Comparison of ENCODE assay signal across 21 cellular contexts in genomic region chr11:119254239-119254638, GRCh38. TPM values are rescaled to one million over a fixed set of nuclear protein-coding genes. Genes with fewer than 3 reads are reported as not detected.
DNase-seq lines count a peak whose midpoint lies in the region; ATAC-seq and TF ChIP-seq lines count a peak whose summit lies in the region.
"Had no signal": no experiment of that assay in that cellular context is flagged by ENCODE, and none has a peak within 500 bp of the region (broad histone marks: within the 10 kb centered on the region; RNA-seq: fewer than 3 reads in every experiment).

No MANE protein-coding gene starts in this region.

- DNase-seq in activated CD4-positive, alpha-beta T cell treated with anti-CD3 and anti-CD28 coated beads for 48 hours: peak; percentile 84
- DNase-seq in activated CD4-positive, alpha-beta T cell treated with anti-CD3 and anti-CD28 coated beads, Interleukin-2, amount 50 U/mL, for 1 hour: no peak
- peak; percentile 53 to 70 for DNase-seq in activated T-cell treated with anti-CD3 and anti-CD28 coated beads, Interleukin-2, amount 50 U/mL, for 48 hours
- DNase-seq in stimulated activated CD4-positive, alpha-beta T cell treated with anti-CD3 and anti-CD28 coated beads, Interleukin-1b, Interleukin-23, amount 100 ng/mL, for 48 hours: peak; percentile 79
- peak; percentile 21 for DNase-seq in stimulated activated CD8-positive, alpha-beta memory T cell treated with anti-CD3 and anti-CD28 coated beads, Interleukin-7, amount 100 ng/mL, for 24 hours (ENCODE audit: low read depth)
- DNase-seq in lower lobe of right lung (no peak), activated gamma-delta T cell (lab: John Stamatoyannopoulos, UW) (no peak)
- DNase-seq: amygdala, caudate nucleus, DMS53, erythroblast, Kasumi-1, mesenchymal stem cell, NCI-H1092 treated with DMSO at 0.1 percent for 48 hours, NCI-H2081 treated with DMSO at 0.1 percent for 48 hours, NCI-H510A, SW 1271, tibial artery had no signal

- peaks cover 7% of the 10 kb centered on the region for H3K36me3 ChIP-seq in lower lobe of right lung

- intact Hi-C loops in lower lobe of right lung (cut with DNase I): no loop called here

- H3K27me3 ChIP-seq in lower lobe of right lung (ENCODE audit: low read depth): no peaks in the 10 kb centered on the region
- H3K27me3 ChIP-seq: tibial artery had no signal

- no peaks in the 10 kb centered on the region for H3K4me1 ChIP-seq in lower lobe of right lung
- H3K4me1 ChIP-seq: A549 had no signal

- no peak overlapping the region for H3K4me3 ChIP-seq in lower lobe of right lung
- H3K4me3 ChIP-seq: A549, tibial artery had no signal

- no peak for TF ChIP-seq CTCF in lower lobe of right lung (IDR thresholded peaks at IDR 0.05)

- no peak for ATAC-seq in lower lobe of right lung
- ATAC-seq in HG03135 (IDR thresholded peaks at IDR 0.05; ENCODE audit: unreplicated experiment): no peak
- ATAC-seq: A549; natural killer cell treated with Interleukin-12 subunit alpha and Interleukin-12 subunit beta and Interleukin-15 and Interleukin-18, amount 100 ng/mL, for 72 hours had no signal

- no peak overlapping the region for H3K27ac ChIP-seq in lower lobe of right lung
- H3K27ac ChIP-seq: A549, tibial artery had no signal

- no peaks in the 10 kb centered on the region for H3K9me3 ChIP-seq in lower lobe of right lung
- H3K9me3 ChIP-seq: A549, tibial artery had no signal

RNA-seq across cellular contexts. Expression of gene CBL, which starts 48.1 kb away (rescaled TPM):
- 39.0 TPM for total RNA-seq in lower lobe of right lung

Comparison
In these comparisons a context has a peak if more than half of its experiments do, and no peak if none do; other contexts are left out.
1. DNase-seq: peak in activated CD4-positive, alpha-beta T cell treated with anti-CD3 and anti-CD28 coated beads for 48 hours (single experiment), activated T-cell treated with anti-CD3 and anti-CD28 coated beads, Interleukin-2, amount 50 U/mL, for 48 hours (2 of 2), stimulated activated CD4-positive, alpha-beta T cell treated with anti-CD3 and anti-CD28 coated beads, Interleukin-1b, Interleukin-23, amount 100 ng/mL, for 48 hours (single experiment) and stimulated activated CD8-positive, alpha-beta memory T cell treated with anti-CD3 and anti-CD28 coated beads, Interleukin-7, amount 100 ng/mL, for 24 hours (single experiment); none in activated CD4-positive, alpha-beta T cell treated with anti-CD3 and anti-CD28 coated beads, Interleukin-2, amount 50 U/mL, for 1 hour (single experiment), lower lobe of right lung (single experiment) and activated gamma-delta T cell (single experiment).